ENCODE assay signal across 15 cellular contexts in the genomic region with DNA sequence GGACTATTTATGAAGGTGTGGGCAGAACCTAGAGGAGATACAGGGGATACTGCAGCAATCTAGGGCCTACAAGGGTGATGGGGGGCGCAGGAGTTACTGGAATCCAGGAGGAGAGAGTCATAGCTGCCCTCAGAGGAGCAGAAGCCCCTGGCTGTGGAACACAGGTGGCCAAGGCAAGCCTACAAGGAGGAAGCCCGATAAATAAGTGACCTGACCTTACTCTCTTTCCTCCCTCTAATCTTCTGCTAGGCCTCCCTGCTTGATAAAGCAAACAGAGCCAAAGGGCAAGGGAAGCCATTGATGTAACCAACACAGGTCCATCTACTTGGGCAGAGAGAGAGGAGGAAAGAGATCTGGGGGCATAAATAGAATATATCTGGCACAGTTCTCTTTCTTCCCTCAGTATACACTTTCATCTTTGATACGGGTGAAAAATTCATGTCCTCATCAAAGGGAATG.
"Had no signal": no experiment of that assay in that cellular context is flagged by ENCODE, and none has a peak within 500 bp of the region (broad histone marks: within the 10 kb centered on the region; RNA-seq: fewer than 3 reads in every experiment).

No MANE protein-coding gene starts in this region.

- H3K27ac Mint-ChIP-seq: activated naive CD4-positive, alpha-beta T cell treated with anti-CD3 and anti-CD28 coated beads, Interleukin-2, amount 10 ng/mL, durations not matched to agents 7 days and 5 days; activated T-helper 2 cell treated with anti-CD3 and anti-CD28 coated beads, Interferon-gamma antibody, Interleukin-2, Interleukin-4, amounts not matched to agents 10 μg/mL and 5 μg/mL and 100 μg/mL, durations not matched to agents 14 hours and 24 hours and 36 hours; stimulated activated memory B cell treated with anti-CD40 and anti-IgM and Interleukin-4, amounts not matched to agents 10 μg/mL and 1 μg/mL and 100 μg/mL, for 72 hours had no signal

- H3K9me3 Mint-ChIP-seq: activated naive CD4-positive, alpha-beta T cell treated with anti-CD3 and anti-CD28 coated beads, Interleukin-2, amount 10 ng/mL, durations not matched to agents 7 days and 5 days; activated T-helper 2 cell treated with anti-CD3 and anti-CD28 coated beads, Interferon-gamma antibody, Interleukin-2, Interleukin-4, amounts not matched to agents 10 μg/mL and 5 μg/mL and 100 μg/mL, durations not matched to agents 14 hours and 24 hours and 36 hours; stimulated activated memory B cell treated with anti-CD40 and anti-IgM and Interleukin-4, amounts not matched to agents 10 μg/mL and 1 μg/mL and 100 μg/mL, for 72 hours had no signal

- H3K4me3 Mint-ChIP-seq: activated naive CD4-positive, alpha-beta T cell treated with anti-CD3 and anti-CD28 coated beads, Interleukin-2, amount 10 ng/mL, durations not matched to agents 7 days and 5 days; naive thymus-derived CD4-positive, alpha-beta T cell; stimulated activated memory B cell treated with anti-CD40 and anti-IgM and Interleukin-4, amounts not matched to agents 10 μg/mL and 1 μg/mL and 100 μg/mL, for 72 hours had no signal

- H3K4me1 ChIP-seq: ascending aorta, breast epithelium, heart left ventricle, vagina had no signal

- H3K9me3 ChIP-seq: ascending aorta, breast epithelium, heart left ventricle, pancreas, vagina had no signal

- H3K36me3 ChIP-seq: ascending aorta, breast epithelium, heart left ventricle, pancreas, vagina, WERI-Rb-1 had no signal

- H3K4me1 Mint-ChIP-seq: stimulated activated memory B cell treated with anti-CD40 and anti-IgM and Interleukin-4, amounts not matched to agents 10 μg/mL and 1 μg/mL and 100 μg/mL, for 72 hours had no signal

- H3K4me3 ChIP-seq: ascending aorta, breast epithelium, heart left ventricle, pancreas, vagina had no signal

- ATAC-seq: heart left ventricle; naive thymus-derived CD4-positive, alpha-beta T cell; stimulated activated memory B cell treated with anti-CD40 and anti-IgM and Interleukin-4, amounts not matched to agents 10 μg/mL and 1 μg/mL and 100 μg/mL, for 72 hours had no signal

- H3K27ac ChIP-seq: ascending aorta, breast epithelium, heart left ventricle, pancreas, vagina, WERI-Rb-1 had no signal

- H3K27me3 ChIP-seq: ascending aorta, breast epithelium, heart left ventricle, pancreas, vagina had no signal

- DNase-seq: activated CD4-positive, alpha-beta T cell treated with anti-CD3 and anti-CD28 coated beads, Interleukin-2, amount 50 U/mL, for 48 hours; activated naive CD4-positive, alpha-beta T cell treated with anti-CD3 and anti-CD28 coated beads, Interleukin-2, amount 10 ng/mL, durations not matched to agents 7 days and 5 days; cerebellar nuclear complex; effector CD8-positive, alpha-beta T cell; foreskin melanocyte; heart left ventricle; naive thymus-derived CD4-positive, alpha-beta T cell; stimulated activated CD4-positive, alpha-beta T cell treated with anti-CD3 and anti-CD28 coated beads, Interleukin-2, amount 100 ng/mL, for 48 hours; WERI-Rb-1 had no signal

- H3K36me3 Mint-ChIP-seq: activated naive CD4-positive, alpha-beta T cell treated with anti-CD3 and anti-CD28 coated beads, Interleukin-2, amount 10 ng/mL, durations not matched to agents 7 days and 5 days; naive thymus-derived CD4-positive, alpha-beta T cell; stimulated activated memory B cell treated with anti-CD40 and anti-IgM and Interleukin-4, amounts not matched to agents 10 μg/mL and 1 μg/mL and 100 μg/mL, for 72 hours had no signal
